Comparison of ENCODE assay signal across 16 cellular contexts in genomic region chr19:27392027-27392632, GRCh38.
"Had no signal": no experiment of that assay in that cellular context is flagged by ENCODE, and none has a peak within 500 bp of the region (broad histone marks: within the 10 kb centered on the region; RNA-seq: fewer than 3 reads in every experiment).

No MANE protein-coding gene starts in this region.

- DNase-seq: activated CD4-positive, alpha-beta T cell treated with anti-CD3 and anti-CD28 coated beads, Interleukin-2, amount 50 U/mL, for 1 hour; activated CD4-positive, CD25-positive, alpha-beta regulatory T cell; activated naive CD8-positive, alpha-beta T cell treated with anti-CD3 and anti-CD28 coated beads, Interleukin-2, amount 50 U/mL, for 24 hours; activated T-cell treated with anti-CD3 and anti-CD28 coated beads, Interleukin-2, amount 50 U/mL, for 4 hours; colonic mucosa; effector memory CD4-positive, alpha-beta T cell; gastrocnemius medialis; kidney; natural killer cell; sigmoid colon; stimulated activated CD4-positive, alpha-beta T cell treated with anti-CD3 and anti-CD28 coated beads, Interleukin-12 subunit alpha, Interleukin-12 subunit beta, amount 100 ng/mL, for 4 hours; stimulated activated naive CD8-positive, alpha-beta T cell treated with anti-CD3 and anti-CD28 coated beads, Interleukin-15, amount 100 ng/mL, for 72 hours had no signal

- H3K4me1 ChIP-seq: ascending aorta, colonic mucosa, gastrocnemius medialis, prostate gland, sigmoid colon had no signal

- H3K9me3 ChIP-seq: gastrocnemius medialis, prostate gland had no signal

- H3K27me3 ChIP-seq: ascending aorta, colonic mucosa, gastrocnemius medialis, sigmoid colon had no signal

- H3K36me3 ChIP-seq: ascending aorta, colonic mucosa, gastrocnemius medialis, prostate gland, sigmoid colon had no signal

- H3K27ac ChIP-seq: ascending aorta, colonic mucosa, epithelial cell of prostate, gastrocnemius medialis, prostate gland, sigmoid colon had no signal

- ATAC-seq: activated naive CD8-positive, alpha-beta T cell treated with anti-CD3 and anti-CD28 coated beads, Interleukin-2, amount 50 U/mL, for 24 hours; activated T-cell treated with anti-CD3 and anti-CD28 coated beads, Interleukin-2, amount 50 U/mL, for 4 hours; gastrocnemius medialis; stimulated activated naive CD8-positive, alpha-beta T cell treated with anti-CD3 and anti-CD28 coated beads, Interleukin-15, amount 100 ng/mL, for 72 hours; T-helper 17 cell had no signal

- H3K4me3 ChIP-seq: ascending aorta, colonic mucosa, gastrocnemius medialis, prostate gland, sigmoid colon had no signal
